Comparison of ENCODE assay signal across 8 cellular contexts in the genomic region with DNA sequence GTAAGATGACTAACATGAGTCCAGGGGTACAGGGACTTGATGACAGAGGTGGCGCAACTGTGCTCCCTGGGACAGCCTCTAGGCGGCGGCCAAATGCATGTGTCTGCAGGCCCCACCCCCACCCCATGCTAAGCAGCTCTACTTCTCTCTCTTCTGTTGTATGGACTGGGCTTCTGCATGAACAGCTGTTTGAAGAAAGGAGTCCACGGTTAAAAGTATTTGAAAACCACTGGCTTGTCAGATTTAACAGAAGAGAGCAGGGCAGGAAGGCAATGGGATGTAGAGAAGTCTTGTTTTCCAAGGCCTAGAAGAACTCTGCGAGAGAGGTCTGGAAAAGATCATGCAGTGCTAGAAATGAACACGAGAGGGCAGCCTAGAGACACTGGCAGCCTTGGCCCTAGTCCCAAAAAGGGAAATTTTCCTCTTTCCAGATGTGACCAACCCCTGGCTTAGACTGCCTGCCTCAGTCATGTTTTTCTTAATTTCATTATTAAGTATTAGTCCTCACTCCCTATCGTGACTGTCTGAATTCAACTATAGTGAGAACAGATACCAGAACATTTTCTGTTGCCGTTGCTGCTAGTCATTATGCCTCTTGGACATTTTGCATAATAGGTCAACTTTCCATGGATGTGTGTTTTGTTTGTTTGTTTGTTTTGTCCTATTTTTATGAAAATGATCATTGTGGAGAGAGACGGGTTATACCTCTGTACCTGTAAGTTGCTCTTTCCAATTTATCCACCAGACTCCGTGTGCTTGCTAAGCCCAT.
A peak's percentile ranks its signal among the peaks of the same experiment; 100 is the strongest.
DNase-seq lines count a peak whose midpoint lies in the region; ATAC-seq and TF ChIP-seq lines count a peak whose summit lies in the region.

No MANE protein-coding gene starts in this region.

- no peak overlapping the region for H3K27ac Mint-ChIP-seq in osteocyte (ENCODE audit: unreplicated experiment)

- peaks cover 48% of the 10 kb centered on the region for H3K27me3 Mint-ChIP-seq in osteocyte (ENCODE audit: unreplicated experiment)

- H3K4me1 ChIP-seq in BE2C (no peaks in the 10 kb centered on the region), aorta (ENCODE audit: control insufficient read depth in 1 of 2, insufficient read depth in 2 of 2, low read length in 2 of 2) (peaks cover 0 to 4% of the 10 kb centered on the region in 2 donors)

- H3K4me3 ChIP-seq in BE2C (ENCODE audit: low read depth, low read length), result no peak overlapping the region
- H3K4me3 ChIP-seq in fibroblast of the aortic adventitia (ENCODE audit: low read depth, low read length), result no peak overlapping the region
- no peak overlapping the region for H3K4me3 ChIP-seq in aorta (ENCODE audit: low read length in 2 of 2)

- H3K9me3 ChIP-seq in BE2C (no peaks in the 10 kb centered on the region), aorta (ENCODE audit: control insufficient read depth, low read length) (no peaks in the 10 kb centered on the region)

- no peaks in the 10 kb centered on the region for H3K36me3 Mint-ChIP-seq in osteocyte (ENCODE audit: unreplicated experiment)

- no peak overlapping the region for H3K27ac ChIP-seq in aorta (ENCODE audit: low read depth in 1 of 2, low read length in 2 of 2)

- H3K9me3 Mint-ChIP-seq in osteocyte (ENCODE audit: unreplicated experiment), result no peaks in the 10 kb centered on the region

- TF ChIP-seq CTCF in BE2C (IDR thresholded peaks at IDR 0.05; ENCODE audit: low read depth, low read length) (peak; percentile 95), fibroblast of the aortic adventitia (IDR thresholded peaks at IDR 0.05; ENCODE audit: insufficient read depth, low read length) (peak; percentile 98), osteocyte (IDR thresholded peaks at IDR 0.05) (peak; percentile 88)

- ATAC-seq in GM18868 (IDR thresholded peaks at IDR 0.05; ENCODE audit: unreplicated experiment), result peak; percentile 50
- ATAC-seq in HG03378 (IDR thresholded peaks at IDR 0.05; ENCODE audit: unreplicated experiment), result peak; percentile 75
- peak; percentile 82 for ATAC-seq in aorta (ENCODE audit: low FRiP score)

- no peak overlapping the region for H3K4me3 Mint-ChIP-seq in osteocyte (ENCODE audit: unreplicated experiment)

- intact Hi-C loops in aorta (cut with DNase I), result loop anchor here in 1 of 2 donors (5.0 kb wide), 1 partner anchor 115 kb away; no protein-coding TSS in a partner anchor

- peaks cover 20% of the 10 kb centered on the region for H3K4me1 Mint-ChIP-seq in osteocyte (ENCODE audit: unreplicated experiment)

- H3K27me3 ChIP-seq in BE2C (no peaks in the 10 kb centered on the region), aorta (ENCODE audit: control insufficient read depth in 1 of 2, insufficient read depth in 2 of 2, low read length in 1 of 2) (no peaks in the 10 kb centered on the region)

- H3K36me3 ChIP-seq in BE2C (no peaks in the 10 kb centered on the region), aorta (ENCODE audit: control insufficient read depth in 1 of 2, insufficient read depth in 2 of 2, low read length in 1 of 2) (no peaks in the 10 kb centered on the region)

- 66 to 67% methylated on average over 10 of the region's 10 CpGs for WGBS in aorta, 2 donors

- DNase-seq in BE2C, result peak; percentile 61
- DNase-seq in OCI-M1 (lab: John Stamatoyannopoulos, UW), result peak; percentile 89
- DNase-seq in activated T-cell treated with anti-CD3 and anti-CD28 coated beads for 48 hours (ENCODE audit: low read depth), result peak; percentile 41
- peak; percentile 70 for DNase-seq in fibroblast of the aortic adventitia (ENCODE audit: low read depth)
- DNase-seq in osteocyte (ENCODE audit: extremely low spot score, unreplicated experiment), result peak; percentile 88
- DNase-seq in aorta, result no peak

Comparison
In these comparisons a context has a peak if more than half of its experiments do, and no peak if none do; other contexts are left out.
1. DNase-seq: peak in BE2C (single experiment), OCI-M1 (single experiment), activated T-cell treated with anti-CD3 and anti-CD28 coated beads for 48 hours (single experiment), fibroblast of the aortic adventitia (single experiment) and osteocyte (single experiment); none in aorta (0 of 2).
2. Peak in every context shown above with its lines, with median percentiles within 50 percentile points of each other: CTCF ChIP-seq and ATAC-seq.